Comparison of ENCODE assay signal across 1 cellular context in the genomic region with DNA sequence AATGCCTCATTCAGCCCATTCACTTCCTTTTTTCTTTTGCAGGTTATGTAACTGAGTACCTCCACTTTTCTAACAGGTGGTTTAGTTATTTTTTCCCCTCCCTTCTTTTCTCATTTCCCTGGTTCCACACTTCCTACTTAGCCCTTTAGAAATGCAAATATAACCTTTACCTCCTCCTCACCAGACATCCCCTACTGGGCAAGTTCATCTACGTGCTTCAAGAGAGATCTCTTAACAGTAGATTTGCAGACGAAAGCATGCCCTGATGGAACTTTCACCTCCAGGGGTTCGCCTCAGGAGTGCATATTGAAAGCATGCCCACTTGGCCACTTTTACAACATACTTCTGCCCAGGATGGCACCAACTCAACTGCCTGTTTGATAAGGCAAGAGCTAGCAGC.
TF ChIP-seq lines count a peak whose summit lies in the region.

No MANE protein-coding gene starts in this region.

TF ChIP-seq in H1, 55 proteins besides CTCF, POLR2A, EP300 and RAD21 (continued from another document):
- TF ChIP-seq, protein P1, sequence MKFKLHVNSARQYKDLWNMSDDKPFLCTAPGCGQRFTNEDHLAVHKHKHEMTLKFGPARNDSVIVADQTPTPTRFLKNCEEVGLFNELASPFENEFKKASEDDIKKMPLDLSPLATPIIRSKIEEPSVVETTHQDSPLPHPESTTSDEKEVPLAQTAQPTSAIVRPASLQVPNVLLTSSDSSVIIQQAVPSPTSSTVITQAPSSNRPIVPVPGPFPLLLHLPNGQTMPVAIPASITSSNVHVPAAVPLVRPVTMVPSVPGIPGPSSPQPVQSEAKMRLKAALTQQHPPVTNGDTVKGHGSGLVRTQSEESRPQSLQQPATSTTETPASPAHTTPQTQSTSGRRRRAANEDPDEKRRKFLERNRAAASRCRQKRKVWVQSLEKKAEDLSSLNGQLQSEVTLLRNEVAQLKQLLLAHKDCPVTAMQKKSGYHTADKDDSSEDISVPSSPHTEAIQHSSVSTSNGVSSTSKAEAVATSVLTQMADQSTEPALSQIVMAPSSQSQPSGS (IDR thresholded peaks at IDR 0.05; ENCODE audit: low read length) = no peak
